In the genomic region with DNA sequence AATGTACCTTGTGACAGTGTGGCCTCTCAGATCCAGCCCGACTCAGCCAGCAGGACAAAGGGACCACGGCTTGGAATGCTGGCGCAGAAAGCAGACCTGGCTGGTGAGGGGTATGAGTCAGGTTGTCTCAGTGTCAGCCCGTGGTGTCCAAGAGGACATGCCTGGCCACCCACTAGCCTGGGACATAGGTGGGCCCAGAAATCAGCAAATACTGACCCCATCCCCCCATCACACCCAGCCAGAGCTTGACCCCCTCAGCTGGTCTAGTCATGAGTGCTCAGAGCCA, we compare ENCODE assay signal across 32 cellular contexts. TPM values are rescaled to one million over a fixed set of nuclear protein-coding genes. Genes with fewer than 3 reads are reported as not detected.
A peak's percentile ranks its signal among the peaks of the same experiment; 100 is the strongest.
DNase-seq lines count a peak whose midpoint lies in the region; ATAC-seq, FAIRE-seq and TF ChIP-seq lines count a peak whose summit lies in the region.
"Had no signal": no experiment of that assay in that cellular context is flagged by ENCODE, and none has a peak within 500 bp of the region (broad histone marks: within the 10 kb centered on the region; RNA-seq: fewer than 3 reads in every experiment).

No MANE protein-coding gene starts in this region.

- peaks cover 42% of the 10 kb centered on the region for H3F3A ChIP-seq in SK-N-SH (replicated peaks; ENCODE audit: insufficient read depth)
- peaks cover 9% of the 10 kb centered on the region for H3F3A ChIP-seq in PC-3 (ENCODE audit: low read length, unreplicated experiment)

- FAIRE-seq in urothelium cell line (lab: Jason Lieb, UNC) = no peak
- FAIRE-seq: GM18507 had no signal

- H3K9me2 ChIP-seq in SK-N-SH = no peaks in the 10 kb centered on the region
- no peaks in the 10 kb centered on the region for H3K9me2 ChIP-seq in PC-3 (replicated peaks; ENCODE audit: low read length)

- CTCF ChIA-PET in SK-N-SH (lab: Yijun Ruan, JAX) = interaction anchor here (1.9 kb wide), 1 partner anchor 16 kb away, joined by 8 read pairs; no protein-coding TSS in a partner anchor
- CTCF ChIA-PET in PC-3 (lab: Charles Lee) = no interaction called here

- H4K20me1 ChIP-seq in SK-N-SH (ENCODE audit: insufficient read depth) (no peaks in the 10 kb centered on the region), PC-3 (ENCODE audit: low read length) (no peaks in the 10 kb centered on the region)

- TF ChIP-seq CTCF in SK-N-SH (IDR thresholded peaks at IDR 0.05) (no peak), PC-3 (conservative IDR thresholded peaks at IDR 0.05; ENCODE audit: low read depth, low read length) (no peak), thoracic aorta (IDR thresholded peaks at IDR 0.05) (no peak), sigmoid colon (IDR thresholded peaks at IDR 0.05) (no peak)

- no peak for TF ChIP-seq POLR2A in sigmoid colon (IDR thresholded peaks at IDR 0.05)

- peaks cover 18% of the 10 kb centered on the region in 2 experiments for H3K36me3 ChIP-seq in SK-N-SH (replicated peaks in 1 of 2; ENCODE audit: control insufficient read depth in 1 of 2, insufficient read depth in 2 of 2, low read length in 1 of 2)
- peaks cover 15% of the 10 kb centered on the region; the same call in 1 of the 2 replicates for H3K36me3 ChIP-seq in PC-3 (ENCODE audit: low read depth, low read length)
- no peaks in the 10 kb centered on the region for H3K36me3 ChIP-seq in thoracic aorta
- H3K36me3 ChIP-seq in sigmoid colon = peaks cover 5 to 22% (median 6%) of the 10 kb centered on the region in 4 donors

- intact Hi-C loops in PC-3 (cut with micrococcal nuclease) (no loop called here), sigmoid colon (cut with DNase I) (no loop called here)

- H2AFZ ChIP-seq in SK-N-SH (ENCODE audit: low read depth) = no peak overlapping the region
- H2AFZ ChIP-seq in PC-3 (ENCODE audit: low read length) = no peak overlapping the region
- H2AFZ ChIP-seq: parathyroid adenoma had no signal

- H3K79me2 ChIP-seq in SK-N-SH (ENCODE audit: insufficient read depth) = peaks cover 30% of the 10 kb centered on the region
- H3K79me2 ChIP-seq in PC-3 (ENCODE audit: low read length) = peaks cover 22% of the 10 kb centered on the region
- H3K79me2 ChIP-seq: parathyroid adenoma had no signal

- POLR2A ChIA-PET in SK-N-SH (lab: Yijun Ruan, JAX) (interaction anchor here (1.0 kb wide), 1 partner anchor 28 kb away, joined by 3 read pairs; no protein-coding TSS in a partner anchor), PC-3 (lab: Charles Lee; ENCODE audit: unreplicated experiment) (no interaction called here)

- H3K9me3 ChIP-seq in SK-N-SH (no peaks in the 10 kb centered on the region), PC-3 (ENCODE audit: low read length) (no peaks in the 10 kb centered on the region), thoracic aorta (no peaks in the 10 kb centered on the region), sigmoid colon (no peaks in the 10 kb centered on the region)
- H3K9me3 ChIP-seq: esophagus muscularis mucosa, tibial nerve had no signal

- H3K4me3 ChIP-seq in SK-N-SH (ENCODE audit: low read depth in 2 of 2, low read length in 1 of 2) (no peak overlapping the region), PC-3 (ENCODE audit: low read length) (no peak overlapping the region), thoracic aorta (no peak overlapping the region), sigmoid colon (no peak overlapping the region)
- H3K4me3 ChIP-seq: esophagus muscularis mucosa, tibial nerve had no signal

- DNase-seq in SK-N-SH (peak; percentile 17), PC-3 (peak; percentile 18), islet precursor cell (peak; percentile 75), thoracic aorta (ENCODE audit: low spot score) (no peak), SKM-1 (lab: John Stamatoyannopoulos, UW; ENCODE audit: unreplicated experiment) (no peak), urothelium cell line (ENCODE audit: low spot score) (no peak), sigmoid colon (no peak)
- DNase-seq: activated CD4-positive, alpha-beta T cell treated with anti-CD3 and anti-CD28 coated beads, Interleukin-2, amount 10 ng/mL, durations not matched to agents 7 days and 5 days; anterior cingulate cortex; CD8-positive, alpha-beta memory T cell; cortex of kidney; foreskin melanocyte; GDM1; HCEC 1CT; hippocampal formation; left ventricle myocardium superior; midbrain; NCI-H1417; NCI-H2107; NCI-H510A treated with DMSO at 0.1 percent for 48 hours; stimulated activated naive CD8-positive, alpha-beta T cell treated with anti-CD3 and anti-CD28 coated beads, Interleukin-15, amount 100 ng/mL, for 72 hours; T-helper 2 cell had no signal

- peaks cover 6 to 10% of the 10 kb centered on the region in 2 experiments; a peak in 2 of 4 replicates for H3K4me1 ChIP-seq in SK-N-SH (ENCODE audit: control insufficient read depth in 1 of 2, insufficient read depth in 2 of 2, low read depth in 1 of 2, low read length in 1 of 2)
- peaks cover 25% of the 10 kb centered on the region for H3K4me1 ChIP-seq in PC-3 (ENCODE audit: insufficient read depth, low read length)
- H3K4me1 ChIP-seq in thoracic aorta (ENCODE audit: control insufficient read depth in 1 of 2, low read depth in 2 of 2) = peaks cover 11 to 21% of the 10 kb centered on the region in 2 donors
- peaks cover 0 to 15% (median 13%) of the 10 kb centered on the region in 4 donors for H3K4me1 ChIP-seq in sigmoid colon

- no peak for ATAC-seq in SK-N-SH treated with all-trans-retinoic acid at 6 μM for 48 hours
- ATAC-seq in PC-3 = no peak
- no peak for ATAC-seq in thoracic aorta (ENCODE audit: insufficient number of reproducible peaks, low FRiP score, low read depth)
- ATAC-seq: left ventricle myocardium superior; natural killer cell treated with Interleukin-12 subunit alpha and Interleukin-12 subunit beta and Interleukin-15 and Interleukin-18, amount 100 ng/mL, for 72 hours; sciatic nerve; stimulated activated naive CD8-positive, alpha-beta T cell treated with anti-CD3 and anti-CD28 coated beads, Interleukin-15, amount 100 ng/mL, for 72 hours had no signal

- no peak overlapping the region for H3K9ac ChIP-seq in SK-N-SH
- H3K9ac ChIP-seq in PC-3 (ENCODE audit: low read length) = no peak overlapping the region
- H3K9ac ChIP-seq: parathyroid adenoma had no signal

- H3K4me2 ChIP-seq in SK-N-SH (no peak overlapping the region), PC-3 (ENCODE audit: low read length) (no peak overlapping the region)

- no peak overlapping the region for H3K27ac ChIP-seq in SK-N-SH (ENCODE audit: low read depth in 2 of 2, low read length in 1 of 2)
- no peak overlapping the region for H3K27ac ChIP-seq in PC-3 (ENCODE audit: low read length)
- peak overlapping the region; percentile 8 to 26 for H3K27ac ChIP-seq in thoracic aorta
- no peak overlapping the region for H3K27ac ChIP-seq in sigmoid colon
- H3K27ac ChIP-seq: 22Rv1, esophagus muscularis mucosa, parathyroid adenoma, tibial nerve, VCaP had no signal

- TF ChIP-seq EP300 in SK-N-SH (IDR thresholded peaks at IDR 0.05; ENCODE audit: borderline replicate concordance in 1 of 2, low read depth in 1 of 2, low read length in 1 of 2) (no peak), sigmoid colon (IDR thresholded peaks at IDR 0.05) (no peak)

- WGBS in SK-N-SH (ENCODE audit: low lambda C conversion rate) = 62% methylated on average over 3 of the region's 4 CpGs
- WGBS in sigmoid colon, 2 donors = 86 to 87% methylated on average over 4 of the region's 4 CpGs

- no peak for TF ChIP-seq RAD21 in SK-N-SH (IDR thresholded peaks at IDR 0.05; ENCODE audit: low read length)

- H3K27me3 ChIP-seq in SK-N-SH (ENCODE audit: insufficient read depth) (no peaks in the 10 kb centered on the region), PC-3 (ENCODE audit: low read length) (no peaks in the 10 kb centered on the region), thoracic aorta (replicated peaks; ENCODE audit: insufficient read depth) (no peaks in the 10 kb centered on the region), sigmoid colon (peaks cover 3 to 6% (median 5%) of the 10 kb centered on the region in 3 donors)

- no TSS peak for BruUV-seq in PC-3 (replicated peaks; lab: Mats Ljungman, UMichigan)

TF ChIP-seq in SK-N-SH, 30 proteins besides CTCF, POLR2A, EP300 and RAD21 (continues in another document):
- TF ChIP-seq ELF1 (IDR thresholded peaks at IDR 0.05) = no peak

RNA-seq across cellular contexts. Expression of gene BANF1, which starts 4.5 kb away (rescaled TPM):
- 311 and 382 TPM in 2 replicates for polyA plus RNA-seq in SK-N-SH (2012; rRNA removed)
- 356 and 432 TPM in 2 replicates for polyA plus RNA-seq in SK-N-SH (2012; cell fraction: cytosol; rRNA removed)
- 131 and 164 TPM in 2 replicates for polyA plus RNA-seq in SK-N-SH (2012; cell fraction: nucleus; rRNA removed)
- 124 and 131 TPM in 2 replicates for total RNA-seq in PC-3 (2014; rRNA removed)
- 10 to 100 TPM; 22.2 to 60.0 TPM for total RNA-seq in thoracic aorta
- total RNA-seq in sigmoid colon = 10 to 100 TPM; 40.4 to 76.4 (median 50.5) TPM
- 100 to 1,000 TPM; 113 to 150 (median 130) TPM for polyA plus RNA-seq in sigmoid colon

RNA-seq across cellular contexts. Expression of gene EIF1AD, which starts 4.9 kb away (rescaled TPM):
- polyA plus RNA-seq in SK-N-SH (2012; rRNA removed) = 28.9 and 31.4 TPM in 2 replicates
- polyA plus RNA-seq in SK-N-SH (2012; cell fraction: cytosol; rRNA removed) = 21.5 and 28.9 TPM in 2 replicates
- 30.7 and 36.1 TPM in 2 replicates for polyA plus RNA-seq in SK-N-SH (2012; cell fraction: nucleus; rRNA removed)
- 70.1 and 77.0 TPM in 2 replicates for total RNA-seq in PC-3 (2014; rRNA removed)
- 10 to 100 TPM; 20.6 to 43.5 TPM for total RNA-seq in thoracic aorta
- 10 to 100 TPM; 19.4 to 23.9 (median 21.1) TPM for total RNA-seq in sigmoid colon
- 10 to 100 TPM; 13.8 to 26.0 (median 14.3) TPM for polyA plus RNA-seq in sigmoid colon

RNA-seq across cellular contexts. Expression of gene CST6, which starts 5.0 kb away (rescaled TPM):
- 0.60 and 0.90 TPM in 2 replicates for polyA plus RNA-seq in SK-N-SH (2012; rRNA removed)
- polyA plus RNA-seq in SK-N-SH (2012; cell fraction: cytosol; rRNA removed) = 0.24 and 0.52 TPM in 2 replicates
- 0.28 and 0.71 TPM in 2 replicates for polyA plus RNA-seq in SK-N-SH (2012; cell fraction: nucleus; rRNA removed)
- 74.5 and 84.2 TPM in 2 replicates for total RNA-seq in PC-3 (2014; rRNA removed)
- total RNA-seq in thoracic aorta = 10 to 100 TPM in 1 of 2 donors, 1 to 10 TPM in 1; 4.5 to 16.9 TPM
- total RNA-seq in sigmoid colon = not detected
- 1 to 10 TPM in 1 of 3 donors, under 1 TPM in 1, not detected in 1; 0.10 to 1.2 TPM for polyA plus RNA-seq in sigmoid colon
- total RNA-seq: activated CD4-positive, alpha-beta T cell treated with anti-CD3 and anti-CD28 coated beads, Interleukin-2, amount 10 ng/mL, durations not matched to agents 7 days and 5 days; CD8-positive, alpha-beta memory T cell; esophagus muscularis mucosa; left ventricle myocardium superior; SK-MEL-5 had no signal
- polyA plus RNA-seq: CD8-positive, alpha-beta memory T cell had no signal

RNA-seq across cellular contexts. Expression of gene CATSPER1, which starts 19.4 kb away (rescaled TPM):
- polyA plus RNA-seq in SK-N-SH (2012; rRNA removed) = 1.9 and 2.2 TPM in 2 replicates
- polyA plus RNA-seq in SK-N-SH (2012; cell fraction: cytosol; rRNA removed) = 1.5 and 2.3 TPM in 2 replicates
- polyA plus RNA-seq in SK-N-SH (2012; cell fraction: nucleus; rRNA removed) = 1.2 and 1.5 TPM in 2 replicates
- 0.17 and 1.1 TPM in 2 replicates for total RNA-seq in PC-3 (2014; rRNA removed)
- not detected for total RNA-seq in thoracic aorta
- not detected for total RNA-seq in sigmoid colon
- under 1 TPM in 1 of 3 donors, not detected in 2; 0.06 TPM for polyA plus RNA-seq in sigmoid colon
- total RNA-seq: activated CD4-positive, alpha-beta T cell treated with anti-CD3 and anti-CD28 coated beads, Interleukin-2, amount 10 ng/mL, durations not matched to agents 7 days and 5 days; CD8-positive, alpha-beta memory T cell; left ventricle myocardium superior; sciatic nerve had no signal
- polyA plus RNA-seq: CD8-positive, alpha-beta memory T cell had no signal

RNA-seq across cellular contexts. Expression of gene GAL3ST3, which starts 42.1 kb away (rescaled TPM):
- 1.9 and 3.2 TPM in 2 replicates for polyA plus RNA-seq in SK-N-SH (2012; rRNA removed)
- polyA plus RNA-seq in SK-N-SH (2012; cell fraction: cytosol; rRNA removed) = 1.7 and 3.4 TPM in 2 replicates
- polyA plus RNA-seq in SK-N-SH (2012; cell fraction: nucleus; rRNA removed) = 4.0 and 7.2 TPM in 2 replicates
- total RNA-seq in PC-3 (2014; rRNA removed) = not detected in 2 replicates
- total RNA-seq in thoracic aorta = 1 to 10 TPM in 1 of 2 donors, not detected in 1; 1.1 TPM
- total RNA-seq in sigmoid colon = not detected
- polyA plus RNA-seq in sigmoid colon = under 1 TPM in 1 of 3 donors, not detected in 2; 0.04 TPM
- total RNA-seq: activated CD4-positive, alpha-beta T cell treated with anti-CD3 and anti-CD28 coated beads, Interleukin-2, amount 10 ng/mL, durations not matched to agents 7 days and 5 days; CD8-positive, alpha-beta memory T cell; natural killer cell treated with Interleukin-12 subunit alpha and Interleukin-12 subunit beta and Interleukin-15 and Interleukin-18, amount 100 ng/mL, for 72 hours; sciatic nerve; SK-MEL-5; tibial nerve had no signal
- polyA plus RNA-seq: CD8-positive, alpha-beta memory T cell had no signal

Comparison
In these comparisons a context has a peak if more than half of its experiments do, and no peak if none do; other contexts are left out.
1. DNase-seq: peak in SK-N-SH (single experiment), PC-3 (single experiment) and islet precursor cell (single experiment); none in thoracic aorta (single experiment), SKM-1 (single experiment), urothelium cell line (single experiment) and sigmoid colon (single experiment).
2. H3K27ac ChIP-seq: peak in thoracic aorta (2 of 2); none in SK-N-SH (0 of 2), PC-3 (single experiment) and sigmoid colon (0 of 4).